ENCODE assay signal across 28 cellular contexts in genomic region chr5:9118852-9119251, GRCh38.
"Had no signal": no experiment of that assay in that cellular context is flagged by ENCODE, and none has a peak within 500 bp of the region (broad histone marks: within the 10 kb centered on the region; RNA-seq: fewer than 3 reads in every experiment).

No MANE protein-coding gene starts in this region.

- H3K27me3 ChIP-seq: ascending aorta, breast epithelium, cardiac muscle cell, esophagus squamous epithelium, gastroesophageal sphincter had no signal

- ATAC-seq: activated naive CD4-positive, alpha-beta T cell treated with anti-CD3 and anti-CD28 coated beads, Interleukin-2, amount 50 U/mL, for 72 hours; activated T-cell treated with anti-CD3 and anti-CD28 coated beads, Interleukin-2, amount 50 U/mL, for 72 hours; gastroesophageal sphincter; WTC11 had no signal

- H3K27me3 Mint-ChIP-seq: activated CD4-positive, alpha-beta memory T cell treated with anti-CD3 and anti-CD28 coated beads, Interleukin-2, amount 10 ng/mL, durations not matched to agents 7 days and 5 days; activated CD4-positive, alpha-beta T cell treated with anti-CD3 and anti-CD28 coated beads, Interleukin-2, amount 10 ng/mL, durations not matched to agents 7 days and 5 days; activated naive CD4-positive, alpha-beta T cell treated with anti-CD3 and anti-CD28 coated beads, Interleukin-2, amount 10 ng/mL, durations not matched to agents 7 days and 5 days; activated naive CD8-positive, alpha-beta T cell treated with anti-CD3 and anti-CD28 coated beads, Interleukin-2, amount 10 ng/mL, durations not matched to agents 7 days and 5 days; activated T-cell treated with anti-CD3 and anti-CD28 coated beads, Interleukin-2, amount 50 U/mL, for 24 hours; central memory CD8-positive, alpha-beta T cell had no signal

- H3K4me1 ChIP-seq: ascending aorta, breast epithelium, gastroesophageal sphincter had no signal

- H3K4me3 Mint-ChIP-seq: activated CD4-positive, alpha-beta memory T cell treated with anti-CD3 and anti-CD28 coated beads, Interleukin-2, amount 10 ng/mL, durations not matched to agents 7 days and 5 days; activated CD4-positive, alpha-beta T cell treated with anti-CD3 and anti-CD28 coated beads, Interleukin-2, amount 10 ng/mL, durations not matched to agents 7 days and 5 days; activated naive CD4-positive, alpha-beta T cell treated with anti-CD3 and anti-CD28 coated beads, Interleukin-2, amount 10 ng/mL, durations not matched to agents 7 days and 5 days; activated naive CD8-positive, alpha-beta T cell treated with anti-CD3 and anti-CD28 coated beads, Interleukin-2, amount 10 ng/mL, durations not matched to agents 7 days and 5 days; activated T-cell treated with anti-CD3 and anti-CD28 coated beads, Interleukin-2, amount 50 U/mL, for 24 hours; activated T-cell treated with anti-CD3 and anti-CD28 coated beads, Interleukin-2, amount 50 U/mL, for 72 hours; brain; central memory CD8-positive, alpha-beta T cell; WTC11 had no signal

- H3K9me3 Mint-ChIP-seq: activated CD4-positive, alpha-beta T cell treated with anti-CD3 and anti-CD28 coated beads, Interleukin-2, amount 10 ng/mL, durations not matched to agents 7 days and 5 days; activated naive CD8-positive, alpha-beta T cell treated with anti-CD3 and anti-CD28 coated beads, Interleukin-2, amount 10 ng/mL, durations not matched to agents 7 days and 5 days had no signal

- H3K27ac ChIP-seq: ascending aorta, breast epithelium, cardiac muscle cell, epithelial cell of prostate, esophagus squamous epithelium, gastroesophageal sphincter, VCaP had no signal

- H3K9me3 ChIP-seq: esophagus squamous epithelium had no signal

- H3K36me3 Mint-ChIP-seq: activated naive CD4-positive, alpha-beta T cell treated with anti-CD3 and anti-CD28 coated beads, Interleukin-2, amount 10 ng/mL, durations not matched to agents 7 days and 5 days; activated naive CD8-positive, alpha-beta T cell treated with anti-CD3 and anti-CD28 coated beads, Interleukin-2, amount 10 ng/mL, durations not matched to agents 7 days and 5 days had no signal

- H3K4me3 ChIP-seq: ascending aorta, breast epithelium, cardiac muscle cell, esophagus squamous epithelium, gastroesophageal sphincter had no signal

- DNase-seq: activated CD4-positive, alpha-beta memory T cell treated with anti-CD3 and anti-CD28 coated beads, Interleukin-2, amount 10 ng/mL, durations not matched to agents 7 days and 5 days; activated CD4-positive, alpha-beta T cell treated with anti-CD3 and anti-CD28 coated beads for 1 hour; activated CD4-positive, alpha-beta T cell treated with anti-CD3 and anti-CD28 coated beads for 4 hours; activated CD4-positive, alpha-beta T cell treated with anti-CD3 and anti-CD28 coated beads, Interleukin-2, amount 10 ng/mL, durations not matched to agents 7 days and 5 days; activated CD4-positive, alpha-beta T cell treated with anti-CD3 and anti-CD28 coated beads, Interleukin-2, amount 50 U/mL, for 4 hours; activated CD8-positive, alpha-beta memory T cell treated with anti-CD3 and anti-CD28 coated beads, Interleukin-2, amount 50 U/mL, for 48 hours; activated gamma-delta T cell; activated naive CD4-positive, alpha-beta T cell; activated naive CD4-positive, alpha-beta T cell treated with anti-CD3 and anti-CD28 coated beads, Interleukin-2, amount 10 ng/mL, durations not matched to agents 7 days and 5 days; activated naive CD8-positive, alpha-beta T cell treated with anti-CD3 and anti-CD28 coated beads, Interleukin-2, amount 10 ng/mL, durations not matched to agents 7 days and 5 days; activated T-cell treated with anti-CD3 and anti-CD28 coated beads for 4 hours; activated T-cell treated with anti-CD3 and anti-CD28 coated beads, Interleukin-2, amount 50 U/mL, for 24 hours; activated T-cell treated with anti-CD3 and anti-CD28 coated beads, Interleukin-2, amount 50 U/mL, for 72 hours; cortex of kidney; effector CD8-positive, alpha-beta T cell; esophagus squamous epithelium; foreskin melanocyte; T-helper 2 cell had no signal

- H3K36me3 ChIP-seq: cardiac muscle cell, gastroesophageal sphincter had no signal

- H3K27ac Mint-ChIP-seq: activated CD4-positive, alpha-beta memory T cell treated with anti-CD3 and anti-CD28 coated beads, Interleukin-2, amount 10 ng/mL, durations not matched to agents 7 days and 5 days; activated CD4-positive, alpha-beta T cell treated with anti-CD3 and anti-CD28 coated beads, Interleukin-2, amount 10 ng/mL, durations not matched to agents 7 days and 5 days; activated naive CD4-positive, alpha-beta T cell treated with anti-CD3 and anti-CD28 coated beads, Interleukin-2, amount 10 ng/mL, durations not matched to agents 7 days and 5 days; activated naive CD4-positive, alpha-beta T cell treated with anti-CD3 and anti-CD28 coated beads, Interleukin-2, amount 50 U/mL, for 72 hours; activated naive CD8-positive, alpha-beta T cell treated with anti-CD3 and anti-CD28 coated beads, Interleukin-2, amount 10 ng/mL, durations not matched to agents 7 days and 5 days; activated T-cell treated with anti-CD3 and anti-CD28 coated beads, Interleukin-2, amount 50 U/mL, for 24 hours; activated T-cell treated with anti-CD3 and anti-CD28 coated beads, Interleukin-2, amount 50 U/mL, for 72 hours; brain; WTC11 had no signal

- H3K4me1 Mint-ChIP-seq: activated CD4-positive, alpha-beta memory T cell treated with anti-CD3 and anti-CD28 coated beads, Interleukin-2, amount 10 ng/mL, durations not matched to agents 7 days and 5 days; activated CD4-positive, alpha-beta T cell treated with anti-CD3 and anti-CD28 coated beads, Interleukin-2, amount 10 ng/mL, durations not matched to agents 7 days and 5 days; activated naive CD4-positive, alpha-beta T cell treated with anti-CD3 and anti-CD28 coated beads, Interleukin-2, amount 10 ng/mL, durations not matched to agents 7 days and 5 days; activated naive CD8-positive, alpha-beta T cell treated with anti-CD3 and anti-CD28 coated beads, Interleukin-2, amount 10 ng/mL, durations not matched to agents 7 days and 5 days; brain; central memory CD8-positive, alpha-beta T cell; WTC11 had no signal
